12 cellular contexts compared by ENCODE assay signal in the genomic region with DNA sequence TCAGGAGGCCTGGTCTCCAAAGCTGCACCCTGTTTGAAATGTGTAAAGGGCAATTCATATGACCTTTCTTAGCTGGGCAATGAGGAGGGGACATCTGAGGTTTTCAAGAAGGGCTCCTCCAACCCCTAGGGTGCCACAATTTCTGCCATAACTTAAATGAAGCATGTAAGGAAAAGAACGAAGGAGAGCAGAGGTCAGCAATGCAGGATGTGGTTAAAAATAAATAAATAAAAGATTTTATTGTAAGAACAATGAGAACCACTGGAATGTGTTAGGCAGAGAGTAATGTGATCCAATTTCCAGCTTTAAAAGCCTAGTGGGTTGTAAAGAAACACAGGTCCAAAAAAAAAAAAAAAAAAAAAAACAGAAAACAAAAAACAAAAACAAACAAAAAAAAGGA.
DNase-seq lines count a peak whose midpoint lies in the region; ATAC-seq and TF ChIP-seq lines count a peak whose summit lies in the region.
"Had no signal": no experiment of that assay in that cellular context is flagged by ENCODE, and none has a peak within 500 bp of the region (broad histone marks: within the 10 kb centered on the region; RNA-seq: fewer than 3 reads in every experiment).

No MANE protein-coding gene starts in this region.

- H3K27ac Mint-ChIP-seq in Caco-2 (ENCODE audit: unreplicated experiment) = no peak overlapping the region
- H3K27ac Mint-ChIP-seq: activated T-helper 1 cell treated with anti-CD3 and anti-CD28 coated beads, Interleukin-12 subunit alpha, Interleukin-12 subunit beta, Interleukin-2, Interleukin-4 antibody, amounts not matched to agents 30 ng/mL and 10 ng/mL and 1 ng/mL, durations not matched to agents 14 hours and 24 hours and 36 hours; WTC11 had no signal

- H3K9me3 Mint-ChIP-seq in Caco-2 (ENCODE audit: unreplicated experiment) = no peaks in the 10 kb centered on the region
- H3K9me3 Mint-ChIP-seq: activated T-helper 1 cell treated with anti-CD3 and anti-CD28 coated beads, Interleukin-12 subunit alpha, Interleukin-12 subunit beta, Interleukin-2, Interleukin-4 antibody, amounts not matched to agents 30 ng/mL and 10 ng/mL and 1 ng/mL, durations not matched to agents 14 hours and 24 hours and 36 hours had no signal

- H3K36me3 ChIP-seq in SJCRH30 (no peaks in the 10 kb centered on the region), upper lobe of left lung (no peaks in the 10 kb centered on the region), Caco-2 (ENCODE audit: control insufficient read depth, insufficient read depth, low read length) (no peaks in the 10 kb centered on the region)

- CTCF ChIA-PET in Caco-2 (lab: Charles Lee) = no interaction called here

- H3K4me3 ChIP-seq in SJCRH30 (no peak overlapping the region), epithelial cell of proximal tubule (ENCODE audit: low read depth, low read length) (no peak overlapping the region), upper lobe of left lung (no peak overlapping the region), Caco-2 (ENCODE audit: low read depth, low read length) (no peak overlapping the region)
- H3K4me3 ChIP-seq: K562 had no signal

- H3K27me3 ChIP-seq in SJCRH30 (no peaks in the 10 kb centered on the region), upper lobe of left lung (no peaks in the 10 kb centered on the region), Caco-2 (replicated peaks; ENCODE audit: control insufficient read depth, insufficient read depth, low read length) (no peaks in the 10 kb centered on the region)

- intact Hi-C loops in Caco-2 (cut with micrococcal nuclease; ENCODE audit: unreplicated experiment) = no loop called here

- no TSS peak for BruUV-seq in Caco-2 (replicated peaks; lab: Mats Ljungman, UMichigan)

- no peaks in the 10 kb centered on the region for H3K4me1 Mint-ChIP-seq in Caco-2 (ENCODE audit: low read depth, unreplicated experiment)
- H3K4me1 Mint-ChIP-seq: central memory CD8-positive, alpha-beta T cell; WTC11 had no signal

- no peak for ATAC-seq in upper lobe of left lung (ENCODE audit: low FRiP score in 2 of 2)
- ATAC-seq in HG03469 (IDR thresholded peaks at IDR 0.05; ENCODE audit: unreplicated experiment) = no peak
- ATAC-seq: K562, WTC11 had no signal

- no peaks in the 10 kb centered on the region for H3K27me3 Mint-ChIP-seq in Caco-2 (ENCODE audit: insufficient read depth, unreplicated experiment)
- H3K27me3 Mint-ChIP-seq: central memory CD8-positive, alpha-beta T cell had no signal

- no peak for TF ChIP-seq EP300 in upper lobe of left lung (IDR thresholded peaks at IDR 0.05)

- WGBS in upper lobe of left lung, 2 donors = 29 to 50% methylated on average over 1 of the region's 1 CpG

- TF ChIP-seq CTCF in epithelial cell of proximal tubule (conservative IDR thresholded peaks at IDR 0.05; ENCODE audit: low read depth, low read length) (no peak), upper lobe of left lung (IDR thresholded peaks at IDR 0.05) (no peak), Caco-2 (IDR thresholded peaks at IDR 0.05; ENCODE audit: insufficient read depth in 1 of 2, low read depth in 1 of 2, low read length in 1 of 2, severe bottlenecking in 1 of 2, unreplicated experiment in 1 of 2) (no peak)

- peaks cover 3% of the 10 kb centered on the region; the same call in 1 of the 2 replicates for H3K9me3 ChIP-seq in SJCRH30 (replicated peaks)
- H3K9me3 ChIP-seq in upper lobe of left lung = no peaks in the 10 kb centered on the region
- no peaks in the 10 kb centered on the region for H3K9me3 ChIP-seq in Caco-2

- POLR2A ChIA-PET in Caco-2 (lab: Charles Lee) = no interaction called here

- DNase-seq in GM04503 (ENCODE audit: low read depth) = peak; percentile 80
- DNase-seq in SJCRH30 = peak; percentile 42 to 57
- DNase-seq in epithelial cell of proximal tubule (ENCODE audit: low read depth) = peak; percentile 66
- DNase-seq in pulmonary artery endothelial cell (ENCODE audit: low read depth, low spot score) = peak; percentile 29
- DNase-seq in upper lobe of left lung = no peak
- DNase-seq in Caco-2 = no peak
- DNase-seq in NOMO-1 (lab: John Stamatoyannopoulos, UW; ENCODE audit: unreplicated experiment in 2 of 2) = no peak

- no peak for TF ChIP-seq POLR2A in upper lobe of left lung (IDR thresholded peaks at IDR 0.05)

- peaks cover 13% of the 10 kb centered on the region for H3K4me1 ChIP-seq in SJCRH30
- H3K4me1 ChIP-seq in upper lobe of left lung = no peaks in the 10 kb centered on the region
- no peaks in the 10 kb centered on the region for H3K4me1 ChIP-seq in Caco-2

- H3K36me3 Mint-ChIP-seq in Caco-2 (ENCODE audit: insufficient read depth, unreplicated experiment) = no peaks in the 10 kb centered on the region
- H3K36me3 Mint-ChIP-seq: WTC11 had no signal

- H3K27ac ChIP-seq in SJCRH30 = peak overlapping the region; percentile 5; the same call in 1 of the 2 replicates
- H3K27ac ChIP-seq in upper lobe of left lung = no peak overlapping the region

- H3K4me3 Mint-ChIP-seq in Caco-2 (ENCODE audit: unreplicated experiment) = no peak overlapping the region
- H3K4me3 Mint-ChIP-seq: activated T-helper 1 cell treated with anti-CD3 and anti-CD28 coated beads, Interleukin-12 subunit alpha, Interleukin-12 subunit beta, Interleukin-2, Interleukin-4 antibody, amounts not matched to agents 30 ng/mL and 10 ng/mL and 1 ng/mL, durations not matched to agents 14 hours and 24 hours and 36 hours; central memory CD8-positive, alpha-beta T cell; WTC11 had no signal

Comparison
In these comparisons a context has a peak if more than half of its experiments do, and no peak if none do; other contexts are left out.
1. DNase-seq: peak in GM04503 (single experiment), SJCRH30 (2 of 2), epithelial cell of proximal tubule (single experiment) and pulmonary artery endothelial cell (single experiment); none in upper lobe of left lung (0 of 2), Caco-2 (0 of 2) and NOMO-1 (0 of 2).